Comparison of ENCODE assay signal across 23 cellular contexts in genomic region chr14:90017371-90017770, GRCh38. TPM values are rescaled to one million over a fixed set of nuclear protein-coding genes. Genes with fewer than 3 reads are reported as not detected.
"Had no signal": no experiment of that assay in that cellular context is flagged by ENCODE, and none has a peak within 500 bp of the region (broad histone marks: within the 10 kb centered on the region; RNA-seq: fewer than 3 reads in every experiment).

No MANE protein-coding gene starts in this region.

- H3K9me3 Mint-ChIP-seq: activated naive CD4-positive, alpha-beta T cell treated with anti-CD3 and anti-CD28 coated beads, Interleukin-2, amount 50 U/mL, for 24 hours had no signal

- H3K4me3 ChIP-seq: adrenal gland, colonic mucosa, esophagus squamous epithelium, gastrocnemius medialis, heart left ventricle, lung, spleen, thoracic aorta, upper lobe of right lung had no signal

- H3K27me3 Mint-ChIP-seq: activated CD4-positive, alpha-beta T cell treated with anti-CD3 and anti-CD28 coated beads, Interleukin-2, amount 10 ng/mL, durations not matched to agents 7 days and 5 days; activated naive CD4-positive, alpha-beta T cell treated with anti-CD3 and anti-CD28 coated beads, Interleukin-2, amount 50 U/mL, for 24 hours; brain; stimulated activated naive CD8-positive, alpha-beta T cell treated with anti-CD3 and anti-CD28 coated beads, Interleukin-15, amount 100 ng/mL, for 72 hours had no signal

- H3K27ac Mint-ChIP-seq: activated CD4-positive, alpha-beta T cell treated with anti-CD3 and anti-CD28 coated beads, Interleukin-2, amount 10 ng/mL, durations not matched to agents 7 days and 5 days; activated naive CD4-positive, alpha-beta T cell treated with anti-CD3 and anti-CD28 coated beads, Interleukin-2, amount 50 U/mL, for 24 hours; brain; mesothelial cell of epicardium; nephron progenitor cell; stimulated activated naive CD8-positive, alpha-beta T cell treated with anti-CD3 and anti-CD28 coated beads, Interleukin-15, amount 100 ng/mL, for 72 hours had no signal

- ATAC-seq: gastrocnemius medialis; heart left ventricle; sciatic nerve; stimulated activated naive CD8-positive, alpha-beta T cell treated with anti-CD3 and anti-CD28 coated beads, Interleukin-15, amount 100 ng/mL, for 72 hours; upper lobe of right lung had no signal

- H3K4me3 Mint-ChIP-seq: activated CD4-positive, alpha-beta T cell treated with anti-CD3 and anti-CD28 coated beads, Interleukin-2, amount 10 ng/mL, durations not matched to agents 7 days and 5 days; activated naive CD4-positive, alpha-beta T cell treated with anti-CD3 and anti-CD28 coated beads, Interleukin-2, amount 50 U/mL, for 24 hours; brain; mesothelial cell of epicardium; nephron progenitor cell; stimulated activated naive CD8-positive, alpha-beta T cell treated with anti-CD3 and anti-CD28 coated beads, Interleukin-15, amount 100 ng/mL, for 72 hours had no signal

- H3K4me1 Mint-ChIP-seq: brain, mesothelial cell of epicardium, nephron progenitor cell had no signal

- DNase-seq: activated CD4-positive, alpha-beta T cell treated with anti-CD3 and anti-CD28 coated beads, Interleukin-2, amount 10 ng/mL, durations not matched to agents 7 days and 5 days; activated effector memory CD4-positive, alpha-beta T cell treated with Interleukin-2 at 50 U/mL for 16 hours; activated T-cell treated with anti-CD3 and anti-CD28 coated beads for 4 hours; adrenal gland; central memory CD4-positive, alpha-beta T cell; colonic mucosa; esophagus squamous epithelium; gastrocnemius medialis; heart left ventricle; islet precursor cell; nephron progenitor cell; spleen; stimulated activated naive CD8-positive, alpha-beta T cell treated with anti-CD3 and anti-CD28 coated beads, Interleukin-15, amount 100 ng/mL, for 72 hours; upper lobe of right lung had no signal

RNA-seq across cellular contexts. Expression of gene KCNK13, which starts 44.4 kb away (rescaled TPM):
- total RNA-seq: activated CD4-positive, alpha-beta T cell treated with anti-CD3 and anti-CD28 coated beads, Interleukin-2, amount 10 ng/mL, durations not matched to agents 7 days and 5 days; activated CD8-positive, alpha-beta memory T cell treated with anti-CD3 and anti-CD28 coated beads for 36 hours; gastrocnemius medialis; mesothelial cell of epicardium; osteocyte; pulmonary artery endothelial cell had no signal
